23 cellular contexts compared by ENCODE assay signal in genomic region chrX:134752558-134752957, GRCh38.
"Had no signal": no experiment of that assay in that cellular context is flagged by ENCODE, and none has a peak within 500 bp of the region (broad histone marks: within the 10 kb centered on the region; RNA-seq: fewer than 3 reads in every experiment).

No MANE protein-coding gene starts in this region.

- H3K27ac Mint-ChIP-seq: activated naive CD8-positive, alpha-beta T cell; activated T-helper 2 cell treated with anti-CD3 and anti-CD28 coated beads, Interferon-gamma antibody, Interleukin-2, Interleukin-4, amounts not matched to agents 10 μg/mL and 5 μg/mL and 100 μg/mL, durations not matched to agents 14 hours and 24 hours and 36 hours; endodermal cell; naive B cell; T-cell; T-helper 2 cell treated with Interferon-gamma antibody and Interleukin-4, amounts not matched to agents 5 μg/mL and 100 μg/mL, for 36 hours had no signal

- H3K36me3 ChIP-seq: esophagus squamous epithelium, heart left ventricle, lower lobe of right lung, sigmoid colon, upper lobe of right lung had no signal

- ATAC-seq: activated T-cell treated with anti-CD3 and anti-CD28 coated beads, Interleukin-2, amount 50 U/mL, for 4 hours; heart left ventricle; lower lobe of right lung; stimulated activated naive CD8-positive, alpha-beta T cell treated with anti-CD3 and anti-CD28 coated beads, Interleukin-15, Interleukin-2, amounts not matched to agents 100 U/mL and 50 U/mL, for 24 hours; T-cell; upper lobe of right lung had no signal

- H3K9me3 ChIP-seq: esophagus squamous epithelium, heart left ventricle, lower lobe of right lung, sigmoid colon, upper lobe of right lung had no signal

- H3K27ac ChIP-seq: esophagus squamous epithelium, heart left ventricle, lower lobe of right lung, sigmoid colon, upper lobe of right lung had no signal

- H3K4me1 Mint-ChIP-seq: naive B cell, T-cell had no signal

- H3K4me1 ChIP-seq: esophagus squamous epithelium, heart left ventricle, lower lobe of right lung, sigmoid colon, upper lobe of right lung had no signal

- H3K4me3 ChIP-seq: esophagus squamous epithelium, heart left ventricle, lower lobe of right lung, sigmoid colon, upper lobe of right lung had no signal

- H3K36me3 Mint-ChIP-seq: activated naive CD8-positive, alpha-beta T cell; naive B cell; T-cell had no signal

- H3K4me3 Mint-ChIP-seq: activated naive CD8-positive, alpha-beta T cell; activated T-cell treated with anti-CD3 and anti-CD28 coated beads, Interleukin-2, amount 50 U/mL, for 4 hours; endodermal cell; naive B cell; T-cell; T-helper 2 cell treated with Interferon-gamma antibody and Interleukin-4, amounts not matched to agents 5 μg/mL and 100 μg/mL, for 36 hours had no signal

- H3K27me3 ChIP-seq: esophagus squamous epithelium, sigmoid colon, upper lobe of right lung had no signal

- DNase-seq: activated CD4-positive, alpha-beta T cell treated with anti-CD3 and anti-CD28 coated beads for 1 hour; activated CD4-positive, alpha-beta T cell treated with anti-CD3 and anti-CD28 coated beads, Interleukin-2, amount 50 U/mL, for 1 hour; activated CD8-positive, alpha-beta memory T cell treated with anti-CD3 and anti-CD28 coated beads, Interleukin-2, amount 50 U/mL, for 48 hours; activated naive CD4-positive, alpha-beta T cell; activated T-cell treated with anti-CD3 and anti-CD28 coated beads, Interleukin-2, amount 50 U/mL, for 4 hours; amniotic stem cell; cerebellar nuclear complex; cortex of kidney; endodermal cell; esophagus squamous epithelium; heart left ventricle; kidney; lower lobe of right lung; naive B cell; retina; sigmoid colon; stimulated activated CD4-positive, alpha-beta T cell treated with anti-CD3 and anti-CD28 coated beads, Interleukin-4, amount 100 ng/mL, for 4 hours; stimulated activated naive CD8-positive, alpha-beta T cell treated with anti-CD3 and anti-CD28 coated beads, Interleukin-15, Interleukin-2, amounts not matched to agents 100 U/mL and 50 U/mL, for 24 hours; T-cell; upper lobe of right lung had no signal

- H3K9me3 Mint-ChIP-seq: activated T-cell treated with anti-CD3 and anti-CD28 coated beads, Interleukin-2, amount 50 U/mL, for 4 hours; activated T-helper 2 cell treated with anti-CD3 and anti-CD28 coated beads, Interferon-gamma antibody, Interleukin-2, Interleukin-4, amounts not matched to agents 10 μg/mL and 5 μg/mL and 100 μg/mL, durations not matched to agents 14 hours and 24 hours and 36 hours; naive B cell; T-cell; T-helper 2 cell treated with Interferon-gamma antibody and Interleukin-4, amounts not matched to agents 5 μg/mL and 100 μg/mL, for 36 hours had no signal
